ENCODE assay signal across 15 cellular contexts in genomic region chr15:33915571-33916407, GRCh38. TPM values are rescaled to one million over a fixed set of nuclear protein-coding genes. Genes with fewer than 3 reads are reported as not detected.
A peak's percentile ranks its signal among the peaks of the same experiment; 100 is the strongest.
DNase-seq lines count a peak whose midpoint lies in the region; ATAC-seq and TF ChIP-seq lines count a peak whose summit lies in the region.
"Had no signal": no experiment of that assay in that cellular context is flagged by ENCODE, and none has a peak within 500 bp of the region (broad histone marks: within the 10 kb centered on the region; RNA-seq: fewer than 3 reads in every experiment).

No MANE protein-coding gene starts in this region.

- H3K4me1 Mint-ChIP-seq in stimulated activated naive B cell treated with anti-CD40 and anti-IgM and Interleukin-4, amounts not matched to agents 10 μg/mL and 1 μg/mL and 100 μg/mL, for 72 hours = peaks cover 13 to 20% of the 10 kb centered on the region in 2 donors
- peaks cover 1% of the 10 kb centered on the region for H3K4me1 Mint-ChIP-seq in progenitor cell of endocrine pancreas (ENCODE audit: low read depth)

- no peaks in the 10 kb centered on the region for H3K9me3 Mint-ChIP-seq in stimulated activated naive B cell treated with anti-CD40 and anti-IgM and Interleukin-4, amounts not matched to agents 10 μg/mL and 1 μg/mL and 100 μg/mL, for 72 hours
- no peaks in the 10 kb centered on the region for H3K9me3 Mint-ChIP-seq in progenitor cell of endocrine pancreas (ENCODE audit: low read depth)

- ATAC-seq in esophagus mucosa = peak; percentile 94
- peak; percentile 25 to 38 for ATAC-seq in stimulated activated naive B cell treated with anti-CD40 and anti-IgM and Interleukin-4, amounts not matched to agents 10 μg/mL and 1 μg/mL and 100 μg/mL, for 72 hours (replicated peaks)
- ATAC-seq: left lung had no signal

- no peak overlapping the region for H3K27ac Mint-ChIP-seq in stimulated activated naive B cell treated with anti-CD40 and anti-IgM and Interleukin-4, amounts not matched to agents 10 μg/mL and 1 μg/mL and 100 μg/mL, for 72 hours
- no peak overlapping the region for H3K27ac Mint-ChIP-seq in progenitor cell of endocrine pancreas

- H3K4me3 Mint-ChIP-seq in stimulated activated naive B cell treated with anti-CD40 and anti-IgM and Interleukin-4, amounts not matched to agents 10 μg/mL and 1 μg/mL and 100 μg/mL, for 72 hours = no peak overlapping the region
- no peak overlapping the region for H3K4me3 Mint-ChIP-seq in progenitor cell of endocrine pancreas (ENCODE audit: low read depth)

- H3K27me3 Mint-ChIP-seq in stimulated activated naive B cell treated with anti-CD40 and anti-IgM and Interleukin-4, amounts not matched to agents 10 μg/mL and 1 μg/mL and 100 μg/mL, for 72 hours = no peaks in the 10 kb centered on the region
- H3K27me3 Mint-ChIP-seq in progenitor cell of endocrine pancreas = no peaks in the 10 kb centered on the region

- H3K36me3 Mint-ChIP-seq in stimulated activated naive B cell treated with anti-CD40 and anti-IgM and Interleukin-4, amounts not matched to agents 10 μg/mL and 1 μg/mL and 100 μg/mL, for 72 hours = peaks cover 2 to 4% of the 10 kb centered on the region in 2 donors
- no peaks in the 10 kb centered on the region for H3K36me3 Mint-ChIP-seq in progenitor cell of endocrine pancreas (ENCODE audit: insufficient read depth)

- DNase-seq in NCI-H1417 (lab: John Stamatoyannopoulos, UW) (peak in 2 of 3 experiments; percentile 28 to 69), NCI-H1417 treated with DMSO at 0.1 percent for 48 hours (lab: John Stamatoyannopoulos, UW) (no peak), NCI-H2171 (lab: John Stamatoyannopoulos, UW) (peak; percentile 83), NCI-H2196 (lab: John Stamatoyannopoulos, UW; ENCODE audit: unreplicated experiment) (no peak), progenitor cell of endocrine pancreas (ENCODE audit: low spot score, unreplicated experiment) (no peak), cerebellum (ENCODE audit: low spot score) (no peak)
- DNase-seq in stimulated activated naive B cell treated with anti-CD40 and anti-IgM and Interleukin-4, amounts not matched to agents 10 μg/mL and 1 μg/mL and 100 μg/mL, for 72 hours = no peak
- DNase-seq: activated CD8-positive, alpha-beta memory T cell treated with anti-CD3 and anti-CD28 coated beads, Interleukin-2, amount 50 U/mL, for 4 hours; EL; left lung; NCI-H446 had no signal

- TF ChIP-seq CTCF in progenitor cell of endocrine pancreas (IDR thresholded peaks at IDR 0.05; ENCODE audit: unreplicated experiment) = no peak

RNA-seq across cellular contexts. Expression of gene CHRM5, which starts 52.5 kb away (rescaled TPM):
- total RNA-seq in esophagus mucosa (not detected), progenitor cell of endocrine pancreas (not detected in 2 replicates), cerebellum (0.27 TPM)
- total RNA-seq: A673; esophagus muscularis mucosa; left lung; T-helper 2 cell treated with Interferon-gamma antibody and Interleukin-4, amounts not matched to agents 100 ng/mL and 5 ng/mL, for 36 hours had no signal

Comparison
In these comparisons a context has a peak if more than half of its experiments do, and no peak if none do; other contexts are left out.
1. DNase-seq: peak in NCI-H1417 (2 of 3) and NCI-H2171 (single experiment); none in NCI-H1417 treated with DMSO at 0.1 percent for 48 hours (single experiment), stimulated activated naive B cell treated with anti-CD40 and anti-IgM and Interleukin-4, amounts not matched to agents 10 μg/mL and 1 μg/mL and 100 μg/mL, for 72 hours (single experiment), NCI-H2196 (single experiment), progenitor cell of endocrine pancreas (single experiment) and cerebellum (single experiment).